ENCODE assay signal across 29 cellular contexts in genomic region chr20:63765082-63765873, GRCh38.
"Had no signal": no experiment of that assay in that cellular context is flagged by ENCODE, and none has a peak within 500 bp of the region (broad histone marks: within the 10 kb centered on the region; RNA-seq: fewer than 3 reads in every experiment).

No MANE protein-coding gene starts in this region.

- H3K4me3 ChIP-seq: adrenal gland, ascending aorta, cardiac muscle cell, coronary artery, dorsolateral prefrontal cortex, heart right ventricle, left lung, lung, pancreas, psoas muscle, testis, transverse colon had no signal

- H3K4me1 Mint-ChIP-seq: activated CD4-positive, alpha-beta T cell treated with anti-CD3 and anti-CD28 coated beads, Interleukin-2, amount 10 ng/mL, durations not matched to agents 7 days and 5 days; activated naive CD8-positive, alpha-beta T cell treated with anti-CD3 and anti-CD28 coated beads for 36 hours; brain; nephron; WTC11 had no signal

- H3K9me3 Mint-ChIP-seq: activated CD4-positive, alpha-beta T cell treated with anti-CD3 and anti-CD28 coated beads, Interleukin-2, amount 10 ng/mL, durations not matched to agents 7 days and 5 days; activated naive CD8-positive, alpha-beta T cell treated with anti-CD3 and anti-CD28 coated beads for 36 hours; activated T-cell treated with anti-CD3 and anti-CD28 coated beads, Interleukin-2, amount 50 U/mL, for 72 hours; brain; nephron; WTC11 had no signal

- H3K27me3 ChIP-seq: adrenal gland, ascending aorta, cardiac muscle cell, dorsolateral prefrontal cortex, heart right ventricle, left lung, pancreas, testis, transverse colon had no signal

- H3K36me3 ChIP-seq: pancreas, transverse colon had no signal

- DNase-seq: activated CD4-positive, alpha-beta T cell treated with anti-CD3 and anti-CD28 coated beads for 1 hour; activated CD4-positive, alpha-beta T cell treated with anti-CD3 and anti-CD28 coated beads, Interleukin-2, amount 10 ng/mL, durations not matched to agents 7 days and 5 days; activated effector memory CD4-positive, alpha-beta T cell treated with Interleukin-2 at 50 U/mL for 16 hours; activated naive CD4-positive, alpha-beta T cell treated with Interleukin-2 at 50 U/mL for 16 hours; activated naive CD8-positive, alpha-beta T cell treated with anti-CD3 and anti-CD28 coated beads for 36 hours; activated T-cell treated with anti-CD3 and anti-CD28 coated beads for 4 hours; activated T-cell treated with anti-CD3 and anti-CD28 coated beads, Interleukin-2, amount 50 U/mL, for 72 hours; adrenal gland; cerebellar nuclear complex; dorsolateral prefrontal cortex; effector memory CD4-positive, alpha-beta T cell; heart right ventricle; mesendoderm; psoas muscle; stimulated activated CD4-positive, alpha-beta T cell treated with anti-CD3 and anti-CD28 coated beads, Interleukin-2, amount 100 ng/mL, for 48 hours; stimulated activated naive CD4-positive, alpha-beta T cell treated with Interleukin-2 at 50 U/mL for 16 hours; T-helper 2 cell; testis; transverse colon had no signal

- H3K4me3 Mint-ChIP-seq: activated CD4-positive, alpha-beta T cell treated with anti-CD3 and anti-CD28 coated beads, Interleukin-2, amount 10 ng/mL, durations not matched to agents 7 days and 5 days; activated naive CD8-positive, alpha-beta T cell treated with anti-CD3 and anti-CD28 coated beads for 36 hours; activated T-cell treated with anti-CD3 and anti-CD28 coated beads, Interleukin-2, amount 50 U/mL, for 72 hours; brain; nephron; WTC11 had no signal

- H3K9me3 ChIP-seq: adrenal gland, ascending aorta, heart right ventricle, left lung, pancreas, psoas muscle, testis, transverse colon had no signal

- H3K27me3 Mint-ChIP-seq: activated naive CD8-positive, alpha-beta T cell treated with anti-CD3 and anti-CD28 coated beads for 36 hours; brain had no signal

- H3K27ac Mint-ChIP-seq: activated CD4-positive, alpha-beta T cell treated with anti-CD3 and anti-CD28 coated beads, Interleukin-2, amount 10 ng/mL, durations not matched to agents 7 days and 5 days; activated naive CD8-positive, alpha-beta T cell treated with anti-CD3 and anti-CD28 coated beads for 36 hours; activated T-cell treated with anti-CD3 and anti-CD28 coated beads, Interleukin-2, amount 50 U/mL, for 72 hours; nephron; WTC11 had no signal

- H3K27ac ChIP-seq: adrenal gland, ascending aorta, cardiac muscle cell, coronary artery, dorsolateral prefrontal cortex, heart right ventricle, left lung, pancreas, psoas muscle, testis, transverse colon had no signal

- ATAC-seq: activated T-cell treated with anti-CD3 and anti-CD28 coated beads, Interleukin-2, amount 50 U/mL, for 72 hours; left lung; pancreas; WTC11 had no signal

- H3K4me1 ChIP-seq: adrenal gland, ascending aorta, left lung, pancreas, psoas muscle, transverse colon had no signal

- FAIRE-seq: pancreas, urothelium cell line had no signal

- H3K36me3 Mint-ChIP-seq: activated naive CD8-positive, alpha-beta T cell treated with anti-CD3 and anti-CD28 coated beads for 36 hours had no signal
